ENCODE assay signal across 1 cellular context in the genomic region with DNA sequence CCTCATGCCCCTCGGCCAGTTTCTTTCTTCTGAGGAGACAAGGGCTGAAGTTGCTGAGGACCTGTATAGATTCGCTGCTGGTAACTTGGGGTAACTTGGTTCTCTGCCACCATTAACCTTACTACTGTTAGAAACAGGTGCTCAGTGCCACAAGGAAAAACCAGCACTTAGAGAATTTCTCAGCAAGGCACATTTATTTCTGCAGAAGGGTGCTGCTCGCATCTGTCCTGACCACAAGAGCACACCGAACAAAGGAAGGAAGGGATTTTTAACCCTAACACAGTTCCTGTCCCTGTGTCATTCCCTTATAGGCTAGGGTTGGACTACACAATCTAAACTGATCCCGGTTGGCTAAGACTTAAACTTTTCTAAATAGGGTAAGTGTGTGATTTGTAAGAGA.
TF ChIP-seq lines count a peak whose summit lies in the region.

No MANE protein-coding gene starts in this region.

TF ChIP-seq in K562, 482 proteins besides CTCF, POLR2A, EP300 and RAD21 (continued from another document):
- no peak for TF ChIP-seq FOXP4 (CRISPR knock-in tag; IDR thresholded peaks at IDR 0.05; ENCODE audit: borderline replicate concordance)
- TF ChIP-seq, protein P1, sequence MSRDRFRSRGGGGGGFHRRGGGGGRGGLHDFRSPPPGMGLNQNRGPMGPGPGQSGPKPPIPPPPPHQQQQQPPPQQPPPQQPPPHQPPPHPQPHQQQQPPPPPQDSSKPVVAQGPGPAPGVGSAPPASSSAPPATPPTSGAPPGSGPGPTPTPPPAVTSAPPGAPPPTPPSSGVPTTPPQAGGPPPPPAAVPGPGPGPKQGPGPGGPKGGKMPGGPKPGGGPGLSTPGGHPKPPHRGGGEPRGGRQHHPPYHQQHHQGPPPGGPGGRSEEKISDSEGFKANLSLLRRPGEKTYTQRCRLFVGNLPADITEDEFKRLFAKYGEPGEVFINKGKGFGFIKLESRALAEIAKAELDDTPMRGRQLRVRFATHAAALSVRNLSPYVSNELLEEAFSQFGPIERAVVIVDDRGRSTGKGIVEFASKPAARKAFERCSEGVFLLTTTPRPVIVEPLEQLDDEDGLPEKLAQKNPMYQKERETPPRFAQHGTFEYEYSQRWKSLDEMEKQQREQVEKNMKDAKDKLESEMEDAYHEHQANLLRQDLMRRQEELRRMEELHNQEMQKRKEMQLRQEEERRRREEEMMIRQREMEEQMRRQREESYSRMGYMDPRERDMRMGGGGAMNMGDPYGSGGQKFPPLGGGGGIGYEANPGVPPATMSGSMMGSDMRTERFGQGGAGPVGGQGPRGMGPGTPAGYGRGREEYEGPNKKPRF (IDR thresholded peaks at IDR 0.05; ENCODE audit: low read depth, low read length), result no peak
- TF ChIP-seq, protein P2, sequence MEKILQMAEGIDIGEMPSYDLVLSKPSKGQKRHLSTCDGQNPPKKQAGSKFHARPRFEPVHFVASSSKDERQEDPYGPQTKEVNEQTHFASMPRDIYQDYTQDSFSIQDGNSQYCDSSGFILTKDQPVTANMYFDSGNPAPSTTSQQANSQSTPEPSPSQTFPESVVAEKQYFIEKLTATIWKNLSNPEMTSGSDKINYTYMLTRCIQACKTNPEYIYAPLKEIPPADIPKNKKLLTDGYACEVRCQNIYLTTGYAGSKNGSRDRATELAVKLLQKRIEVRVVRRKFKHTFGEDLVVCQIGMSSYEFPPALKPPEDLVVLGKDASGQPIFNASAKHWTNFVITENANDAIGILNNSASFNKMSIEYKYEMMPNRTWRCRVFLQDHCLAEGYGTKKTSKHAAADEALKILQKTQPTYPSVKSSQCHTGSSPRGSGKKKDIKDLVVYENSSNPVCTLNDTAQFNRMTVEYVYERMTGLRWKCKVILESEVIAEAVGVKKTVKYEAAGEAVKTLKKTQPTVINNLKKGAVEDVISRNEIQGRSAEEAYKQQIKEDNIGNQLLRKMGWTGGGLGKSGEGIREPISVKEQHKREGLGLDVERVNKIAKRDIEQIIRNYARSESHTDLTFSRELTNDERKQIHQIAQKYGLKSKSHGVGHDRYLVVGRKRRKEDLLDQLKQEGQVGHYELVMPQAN (IDR thresholded peaks at IDR 0.05; ENCODE audit: borderline replicate concordance), result no peak
- no peak for TF ChIP-seq DPF2 (IDR thresholded peaks at IDR 0.05)
- peak; percentile 77 for TF ChIP-seq CBX5 (IDR thresholded peaks at IDR 0.05; ENCODE audit: borderline replicate concordance, low read depth)
TF ChIP-seq in K562: peak in this region for 4.
